ENCODE assay signal across 9 cellular contexts in genomic region chr6:111870054-111870750, GRCh38. TPM values are rescaled to one million over a fixed set of nuclear protein-coding genes. Genes with fewer than 3 reads are reported as not detected.
DNase-seq lines count a peak whose midpoint lies in the region; ATAC-seq and TF ChIP-seq lines count a peak whose summit lies in the region.
"Had no signal": no experiment of that assay in that cellular context is flagged by ENCODE, and none has a peak within 500 bp of the region (broad histone marks: within the 10 kb centered on the region; RNA-seq: fewer than 3 reads in every experiment).

No MANE protein-coding gene starts in this region.

- 28 to 33% methylated on average over 7 of the region's 7 CpGs for WGBS in body of pancreas, 2 donors

- no peak overlapping the region for H3K27ac Mint-ChIP-seq in neural crest cell (ENCODE audit: unreplicated experiment)

- ATAC-seq in body of pancreas: no peak
- no peak for ATAC-seq in HG03108 (IDR thresholded peaks at IDR 0.05; ENCODE audit: unreplicated experiment)
- ATAC-seq in HG03280 (IDR thresholded peaks at IDR 0.05; ENCODE audit: unreplicated experiment): no peak

- H3K4me1 Mint-ChIP-seq in neural crest cell: peaks cover 78% of the 10 kb centered on the region

- H3K4me3 ChIP-seq in GM12865 (ENCODE audit: low read depth, low read length) (peak overlapping the region; percentile 76), body of pancreas (no peak overlapping the region)
- H3K4me3 ChIP-seq: HAP-1 had no signal

- DNase-seq in GM12865 (ENCODE audit: low read depth) (peak; percentile 26), NCI-H146 (lab: John Stamatoyannopoulos, UW) (peak; percentile 79), body of pancreas (no peak), neural crest cell (ENCODE audit: low read depth, low spot score) (no peak), GM19238 (ENCODE audit: insufficient read length, low spot score) (no peak)
- DNase-seq in activated effector memory CD4-positive, alpha-beta T cell treated with anti-CD3 and anti-CD28 coated beads, Interleukin-2, amount 50 U/mL, for 16 hours: no peak

- peaks cover 29% of the 10 kb centered on the region for H3K4me1 ChIP-seq in body of pancreas
- H3K4me1 ChIP-seq: HAP-1 had no signal

- H3K27ac ChIP-seq in body of pancreas: peak overlapping the region in 3 of 4 donors; percentile 7 to 47 (median 36)

- intact Hi-C loops in body of pancreas (cut with DNase I): loop anchor here (10.0 kb wide), 1 partner anchor 155 kb away; no protein-coding TSS in a partner anchor

- no peaks in the 10 kb centered on the region for H3K9me3 Mint-ChIP-seq in neural crest cell

- TF ChIP-seq CTCF in GM12865 (IDR thresholded peaks at IDR 0.05; ENCODE audit: insufficient read depth, low read depth, low read length, missing control alignments) (no peak), body of pancreas (IDR thresholded peaks at IDR 0.05) (no peak), neural crest cell (conservative IDR thresholded peaks at IDR 0.05) (no peak)

- no peaks in the 10 kb centered on the region for H3K27me3 Mint-ChIP-seq in neural crest cell (ENCODE audit: low read depth)

- no peaks in the 10 kb centered on the region for H3K36me3 Mint-ChIP-seq in neural crest cell (ENCODE audit: low read depth)

- H3K27me3 ChIP-seq in body of pancreas: peaks cover 3 to 8% of the 10 kb centered on the region in 2 donors

- no peak for TF ChIP-seq POLR2A in body of pancreas (IDR thresholded peaks at IDR 0.05)

- no peaks in the 10 kb centered on the region for H3K36me3 ChIP-seq in body of pancreas (replicated peaks in 1 of 2; ENCODE audit: insufficient read depth in 1 of 2, low read depth in 2 of 2)
- H3K36me3 ChIP-seq: HAP-1 had no signal

- H3K4me3 Mint-ChIP-seq in neural crest cell: peak overlapping the region; percentile 100

- H3K9me3 ChIP-seq in body of pancreas: no peaks in the 10 kb centered on the region
- H3K9me3 ChIP-seq: HAP-1 had no signal

RNA-seq across cellular contexts. Expression of gene FYN, which starts 3.0 kb away (rescaled TPM):
- total RNA-seq in body of pancreas (10 to 100 TPM; 25.7 to 83.1 TPM), neural crest cell (227 and 260 TPM in 2 replicates)

Comparison
In these comparisons a context has a peak if more than half of its experiments do, and no peak if none do; other contexts are left out.
1. DNase-seq: peak in GM12865 (single experiment) and NCI-H146 (single experiment); none in body of pancreas (0 of 4), neural crest cell (single experiment), GM19238 (single experiment) and activated effector memory CD4-positive, alpha-beta T cell treated with anti-CD3 and anti-CD28 coated beads, Interleukin-2, amount 50 U/mL, for 16 hours (single experiment).